In genomic region chr15:62850791-62851291, GRCh38 we compare ENCODE assay signal across 13 cellular contexts.
A peak's percentile ranks its signal among the peaks of the same experiment; 100 is the strongest.
DNase-seq lines count a peak whose midpoint lies in the region; ATAC-seq, FAIRE-seq and TF ChIP-seq lines count a peak whose summit lies in the region.
"Had no signal": no experiment of that assay in that cellular context is flagged by ENCODE, and none has a peak within 500 bp of the region (broad histone marks: within the 10 kb centered on the region; RNA-seq: fewer than 3 reads in every experiment).

No MANE protein-coding gene starts in this region.

- H2AFZ ChIP-seq in osteoblast (ENCODE audit: low read length) = peak overlapping the region; percentile 3

- H3K27me3 ChIP-seq in osteoblast (ENCODE audit: insufficient read depth, low read length) = no peaks in the 10 kb centered on the region
- H3K27me3 ChIP-seq: ascending aorta had no signal

- intact Hi-C loops in sciatic nerve (cut with DNase I) = no loop called here

- DNase-seq in ELF-1 (ENCODE audit: low read depth, low spot score) (peak; percentile 90), RPMI7951 (ENCODE audit: low read depth) (peak; percentile 91), fibroblast of peridontal ligament (ENCODE audit: extremely low read depth) (peak; percentile 48), osteoblast (ENCODE audit: insufficient read length, low spot score, missing footprints) (peak; percentile 91), sciatic nerve (ENCODE audit: low spot score) (no peak), GM12892 (ENCODE audit: insufficient read length) (no peak)
- DNase-seq: activated CD4-positive, alpha-beta T cell treated with anti-CD3 and anti-CD28 coated beads, Interleukin-2, amount 50 U/mL, for 48 hours; hippocampal formation; retina; stimulated activated CD8-positive, alpha-beta memory T cell treated with anti-CD3 and anti-CD28 coated beads, Interleukin-4, amount 100 ng/mL, for 48 hours had no signal

- H3K4me1 ChIP-seq in osteoblast (ENCODE audit: insufficient read depth, low read length) = peaks cover 47% of the 10 kb centered on the region

- H3K4me2 ChIP-seq in osteoblast (ENCODE audit: insufficient read depth, low read length) = peak overlapping the region; percentile 52

- TF ChIP-seq POLR2A in GM12892 (IDR thresholded peaks at IDR 0.05; ENCODE audit: low read depth, low read length) = no peak

- H4K20me1 ChIP-seq in osteoblast (ENCODE audit: insufficient read depth, low read length) = no peaks in the 10 kb centered on the region

- no peaks in the 10 kb centered on the region for H3K9me3 ChIP-seq in osteoblast (ENCODE audit: low read depth, low read length)
- H3K9me3 ChIP-seq: ascending aorta had no signal

- H3K4me3 ChIP-seq in osteoblast (ENCODE audit: insufficient read depth, low read length) = peak overlapping the region; percentile 0
- H3K4me3 ChIP-seq: ascending aorta had no signal

- ATAC-seq in GM19463 (IDR thresholded peaks at IDR 0.05; ENCODE audit: unreplicated experiment) (no peak), sciatic nerve (no peak), GM21786 (IDR thresholded peaks at IDR 0.05; ENCODE audit: unreplicated experiment) (no peak)

- no peaks in the 10 kb centered on the region for H3K79me2 ChIP-seq in osteoblast (ENCODE audit: insufficient read depth, low read length)

- no peaks in the 10 kb centered on the region for H3K36me3 ChIP-seq in osteoblast (ENCODE audit: insufficient read depth, low read length)
- H3K36me3 ChIP-seq: ascending aorta had no signal

- no peak for TF ChIP-seq CTCF in osteoblast (IDR thresholded peaks at IDR 0.05; ENCODE audit: extremely low read depth, low read depth, low read length)

- H3K27ac ChIP-seq in osteoblast (ENCODE audit: low read depth, low read length) = peak overlapping the region; percentile 73
- H3K27ac ChIP-seq: ascending aorta had no signal

- no peak for FAIRE-seq in GM12892 (lab: Jason Lieb, UNC)

Comparison
In these comparisons a context has a peak if more than half of its experiments do, and no peak if none do; other contexts are left out.
1. DNase-seq: peak in ELF-1 (single experiment), RPMI7951 (single experiment), fibroblast of peridontal ligament (single experiment) and osteoblast (single experiment); none in sciatic nerve (single experiment) and GM12892 (single experiment).